In genomic region chr11:69966583-69966835, GRCh38 we compare ENCODE assay signal across 20 cellular contexts.
A peak's percentile ranks its signal among the peaks of the same experiment; 100 is the strongest.
DNase-seq lines count a peak whose midpoint lies in the region; ATAC-seq and TF ChIP-seq lines count a peak whose summit lies in the region.
"Had no signal": no experiment of that assay in that cellular context is flagged by ENCODE, and none has a peak within 500 bp of the region (broad histone marks: within the 10 kb centered on the region; RNA-seq: fewer than 3 reads in every experiment).

No MANE protein-coding gene starts in this region.

- H4K20me1 ChIP-seq in BLaER1, result no peaks in the 10 kb centered on the region

- peak overlapping the region; percentile 41; the same call in 1 of the 2 replicates for H3K27ac ChIP-seq in BLaER1
- H3K27ac ChIP-seq in colonic mucosa, result no peak overlapping the region
- no peak overlapping the region for H3K27ac ChIP-seq in mucosa of rectum (ENCODE audit: low read depth in 2 of 2, low read length in 2 of 2)
- H3K27ac ChIP-seq: A549, C4-2B had no signal

- CTCF ChIA-PET in Caco-2 (lab: Charles Lee), result interaction anchor here (0.5 to 2.0 kb wide), 9 partner anchors 13 to 432 kb away, joined by 3 to 9 read pairs (median 5); partner anchors contain the start of genes CTTN and FADD

- BruUV-seq in Caco-2 (replicated peaks; lab: Mats Ljungman, UMichigan), result TSS peak; percentile 67

- peak overlapping the region; percentile 75 for H3K4me2 ChIP-seq in BLaER1
- H3K4me2 ChIP-seq: A549 had no signal

- H3K27me3 ChIP-seq in BLaER1 (no peaks in the 10 kb centered on the region), Caco-2 (replicated peaks; ENCODE audit: control insufficient read depth, insufficient read depth, low read length) (no peaks in the 10 kb centered on the region), colonic mucosa (no peaks in the 10 kb centered on the region), mucosa of rectum (ENCODE audit: control insufficient read depth in 2 of 2, insufficient read depth in 2 of 2, low read length in 2 of 2) (no peaks in the 10 kb centered on the region)
- H3K27me3 ChIP-seq: BE2C had no signal

- DNase-seq in Caco-2 (no peak), colonic mucosa (no peak)
- DNase-seq in activated naive CD4-positive, alpha-beta T cell treated with anti-CD3 and anti-CD28 coated beads, Interleukin-2, amount 50 U/mL, for 72 hours (ENCODE audit: low spot score in 2 of 2), result no peak
- DNase-seq: 8988T; ACHN; AML-193; BE2C; CD4-positive, CD25-positive, alpha-beta regulatory T cell; CD8-positive, alpha-beta T cell; DMS153; DND-41; GOT3; HCEC 1CT had no signal

- H3K4me3 Mint-ChIP-seq in Caco-2 (ENCODE audit: unreplicated experiment), result peak overlapping the region; percentile 65
- H3K4me3 Mint-ChIP-seq: CD4-positive, CD25-positive, alpha-beta regulatory T cell; CD8-positive, alpha-beta T cell had no signal

- no peak for TF ChIP-seq CTCF in Caco-2 (IDR thresholded peaks at IDR 0.05; ENCODE audit: insufficient read depth in 1 of 2, low read depth in 1 of 2, low read length in 1 of 2, severe bottlenecking in 1 of 2, unreplicated experiment in 1 of 2)
- no peak for TF ChIP-seq CTCF in colonic mucosa (IDR thresholded peaks at IDR 0.05)

- peak overlapping the region; percentile 88 for H3K27ac Mint-ChIP-seq in Caco-2 (ENCODE audit: unreplicated experiment)
- H3K27ac Mint-ChIP-seq in activated naive CD4-positive, alpha-beta T cell treated with anti-CD3 and anti-CD28 coated beads, Interleukin-2, amount 50 U/mL, for 72 hours, result no peak overlapping the region
- H3K27ac Mint-ChIP-seq: CD4-positive, CD25-positive, alpha-beta regulatory T cell; CD8-positive, alpha-beta T cell had no signal

- POLR2A ChIA-PET in Caco-2 (lab: Charles Lee), result no interaction called here

- intact Hi-C loops in Caco-2 (cut with micrococcal nuclease; ENCODE audit: unreplicated experiment), result loop anchor here (1.0 kb wide), 2 partner anchors 18 to 34 kb away; no protein-coding TSS in a partner anchor
- intact Hi-C loops in colonic mucosa (cut with DNase I), result no loop called here

- H3K9me3 Mint-ChIP-seq in Caco-2 (ENCODE audit: unreplicated experiment), result no peaks in the 10 kb centered on the region
- no peaks in the 10 kb centered on the region for H3K9me3 Mint-ChIP-seq in activated naive CD4-positive, alpha-beta T cell treated with anti-CD3 and anti-CD28 coated beads, Interleukin-2, amount 50 U/mL, for 72 hours
- H3K9me3 Mint-ChIP-seq: CD8-positive, alpha-beta T cell had no signal

- ATAC-seq in HG03135 (IDR thresholded peaks at IDR 0.05; ENCODE audit: unreplicated experiment), result no peak
- ATAC-seq in HG03565 (IDR thresholded peaks at IDR 0.05; ENCODE audit: unreplicated experiment), result no peak
- no peak for ATAC-seq in GM19328 (IDR thresholded peaks at IDR 0.05; ENCODE audit: unreplicated experiment)
- ATAC-seq in activated naive CD4-positive, alpha-beta T cell treated with anti-CD3 and anti-CD28 coated beads, Interleukin-2, amount 50 U/mL, for 72 hours, result no peak
- ATAC-seq: A549; CD8-positive, alpha-beta T cell had no signal

- no peaks in the 10 kb centered on the region for H3K36me3 ChIP-seq in BLaER1
- no peaks in the 10 kb centered on the region for H3K36me3 ChIP-seq in Caco-2 (ENCODE audit: control insufficient read depth, insufficient read depth, low read length)
- no peaks in the 10 kb centered on the region for H3K36me3 ChIP-seq in colonic mucosa
- H3K36me3 ChIP-seq in mucosa of rectum (ENCODE audit: control insufficient read depth in 2 of 2, insufficient read depth in 2 of 2, low read length in 2 of 2), result no peaks in the 10 kb centered on the region
- H3K36me3 ChIP-seq: BE2C had no signal

- no peak overlapping the region for H3K4me3 ChIP-seq in BLaER1
- H3K4me3 ChIP-seq in Caco-2 (ENCODE audit: low read depth, low read length), result peak overlapping the region; percentile 35
- peak overlapping the region; percentile 19 for H3K4me3 ChIP-seq in colonic mucosa
- peak overlapping the region; percentile 7 to 14 for H3K4me3 ChIP-seq in mucosa of rectum (ENCODE audit: low read length in 2 of 2)
- H3K4me3 ChIP-seq: A549 had no signal

- H3K27me3 Mint-ChIP-seq in Caco-2 (ENCODE audit: insufficient read depth, unreplicated experiment), result no peaks in the 10 kb centered on the region

- H3K4me1 ChIP-seq in BLaER1, result peaks cover 82% of the 10 kb centered on the region
- peaks cover 63% of the 10 kb centered on the region for H3K4me1 ChIP-seq in Caco-2
- peaks cover 6% of the 10 kb centered on the region for H3K4me1 ChIP-seq in colonic mucosa
- peaks cover 5 to 12% of the 10 kb centered on the region in 2 donors for H3K4me1 ChIP-seq in mucosa of rectum (ENCODE audit: control insufficient read depth in 2 of 2, insufficient read depth in 2 of 2, low read length in 2 of 2)
- H3K4me1 ChIP-seq: BE2C had no signal

- H3K9me3 ChIP-seq in BLaER1 (no peaks in the 10 kb centered on the region), Caco-2 (no peaks in the 10 kb centered on the region), colonic mucosa (no peaks in the 10 kb centered on the region), mucosa of rectum (ENCODE audit: control insufficient read depth in 2 of 2, low read length in 2 of 2) (no peaks in the 10 kb centered on the region)
- H3K9me3 ChIP-seq: BE2C had no signal

- H3K36me3 Mint-ChIP-seq in Caco-2 (ENCODE audit: insufficient read depth, unreplicated experiment), result peaks cover 6% of the 10 kb centered on the region
- peaks cover 0 to 2% of the 10 kb centered on the region in 2 donors for H3K36me3 Mint-ChIP-seq in activated naive CD4-positive, alpha-beta T cell treated with anti-CD3 and anti-CD28 coated beads, Interleukin-2, amount 50 U/mL, for 72 hours
- H3K36me3 Mint-ChIP-seq: CD4-positive, CD25-positive, alpha-beta regulatory T cell; CD8-positive, alpha-beta T cell had no signal

- H3K9ac ChIP-seq in BLaER1 (0 out of 2 replicates have a peak overlapping the region, but pooled peaks have one; percentile 35), colonic mucosa (ENCODE audit: low read depth in 2 of 2, low read length in 2 of 2) (peak overlapping the region in 1 of 2 donors; percentile 5), mucosa of rectum (ENCODE audit: low read depth in 1 of 2, low read length in 2 of 2) (peak overlapping the region in 1 of 2 donors; percentile 14)

- H3K4me1 Mint-ChIP-seq in Caco-2 (ENCODE audit: low read depth, unreplicated experiment), result peaks cover 53% of the 10 kb centered on the region
